16 cellular contexts compared by ENCODE assay signal in genomic region chr6:25640446-25640845, GRCh38. TPM values are rescaled to one million over a fixed set of nuclear protein-coding genes. Genes with fewer than 3 reads are reported as not detected.
DNase-seq lines count a peak whose midpoint lies in the region; TF ChIP-seq lines count a peak whose summit lies in the region.
"Had no signal": no experiment of that assay in that cellular context is flagged by ENCODE, and none has a peak within 500 bp of the region (broad histone marks: within the 10 kb centered on the region; RNA-seq: fewer than 3 reads in every experiment).

No MANE protein-coding gene starts in this region.

- H3K9me3 ChIP-seq in neuronal stem cell (replicated peaks in 1 of 2; ENCODE audit: control insufficient read depth in 2 of 2, insufficient read depth in 1 of 2, low read depth in 1 of 2, low read length in 2 of 2): no peaks in the 10 kb centered on the region
- H3K9me3 ChIP-seq: BE2C had no signal

- H3K4me3 ChIP-seq in neuronal stem cell (ENCODE audit: low read length in 2 of 2): no peak overlapping the region
- H3K4me3 ChIP-seq: GM23338 had no signal

- H3K23ac ChIP-seq in neuronal stem cell (ENCODE audit: low read depth, low read length, poor library complexity): no peak overlapping the region

- no peaks in the 10 kb centered on the region for H3K79me1 ChIP-seq in neuronal stem cell (ENCODE audit: low read depth, low read length)

- no peak overlapping the region for H2AFZ ChIP-seq in neuronal stem cell (ENCODE audit: low read length)
- H2AFZ ChIP-seq: GM23338 had no signal

- H2BK120ac ChIP-seq in neuronal stem cell (ENCODE audit: low read depth, low read length): no peak overlapping the region

- no peak overlapping the region for H4K91ac ChIP-seq in neuronal stem cell (ENCODE audit: low read depth, low read length, poor library complexity)

- H2BK15ac ChIP-seq in neuronal stem cell (ENCODE audit: low read length): no peak overlapping the region

- H3K36me3 ChIP-seq in neuronal stem cell (replicated peaks in 1 of 2; ENCODE audit: control insufficient read depth in 2 of 2, insufficient read depth in 2 of 2, low read length in 2 of 2): no peaks in the 10 kb centered on the region
- H3K36me3 ChIP-seq: BE2C had no signal

- no peak overlapping the region for H3K27ac Mint-ChIP-seq in nephron progenitor cell
- H3K27ac Mint-ChIP-seq: CD4-positive, alpha-beta memory T cell; GM23338 had no signal

- no peaks in the 10 kb centered on the region for H3K9me3 Mint-ChIP-seq in nephron progenitor cell
- H3K9me3 Mint-ChIP-seq: GM23338 had no signal

- no peak overlapping the region for H4K8ac ChIP-seq in neuronal stem cell (ENCODE audit: low read depth, low read length)

- peak; percentile 12 for DNase-seq in NCI-H2029 (lab: John Stamatoyannopoulos, UW)
- no peak for DNase-seq in NCI-H2029 treated with DMSO at 0.1 percent for 48 hours (lab: John Stamatoyannopoulos, UW)
- peak; percentile 85 for DNase-seq in DMS53 (lab: John Stamatoyannopoulos, UW)
- DNase-seq in NCI-H774 (lab: John Stamatoyannopoulos, UW): peak; percentile 22
- no peak for DNase-seq in neuronal stem cell (ENCODE audit: low spot score)
- DNase-seq in nephron progenitor cell: no peak
- DNase-seq in NCI-H1092 (lab: John Stamatoyannopoulos, UW): no peak
- no peak for DNase-seq in RPMI8226
- DNase-seq: 8988T; BE2C; CD4-positive, alpha-beta memory T cell; COR-L47; H7; IMR-90 had no signal

- H3K4me2 ChIP-seq in neuronal stem cell (ENCODE audit: insufficient read depth, low read length, poor library complexity, severe bottlenecking): no peak overlapping the region
- H3K4me2 ChIP-seq: GM23338 had no signal

- H3K27me3 ChIP-seq in neuronal stem cell (ENCODE audit: control insufficient read depth in 3 of 3, insufficient read depth in 3 of 3, low read depth in 1 of 3, low read length in 3 of 3): peaks cover 0 to 27% (median 0%) of the 10 kb centered on the region in 3 experiments
- H3K27me3 ChIP-seq: BE2C had no signal

- no peak overlapping the region for H2AK5ac ChIP-seq in neuronal stem cell (ENCODE audit: low read depth, low read length)

- no peak overlapping the region for H3K27ac ChIP-seq in neuronal stem cell (replicated peaks; ENCODE audit: low read length)
- H3K27ac ChIP-seq: HL-60 had no signal

- peaks cover 14% of the 10 kb centered on the region for H3K27me3 Mint-ChIP-seq in nephron progenitor cell (ENCODE audit: low read depth, poor library complexity)

- peaks cover 0 to 8% of the 10 kb centered on the region in 2 donors for H3K4me1 ChIP-seq in neuronal stem cell (ENCODE audit: control insufficient read depth in 2 of 2, insufficient read depth in 1 of 2, low read depth in 1 of 2, low read length in 2 of 2)

- WGBS in neuronal stem cell (ENCODE audit: extremely low coverage in 2 of 2, insufficient read length in 2 of 2, insufficient replicate concordance in 1 of 2), 2 donors: no CpG with 5 or more reads among the region's 5 CpGs

- no peak overlapping the region for H3K14ac ChIP-seq in neuronal stem cell (ENCODE audit: low read length)

- no peaks in the 10 kb centered on the region for H3K4me1 Mint-ChIP-seq in nephron progenitor cell
- H3K4me1 Mint-ChIP-seq: CD4-positive, alpha-beta memory T cell had no signal

- TF ChIP-seq CTCF in nephron progenitor cell (IDR thresholded peaks at IDR 0.05): no peak

- no peak overlapping the region for H2BK12ac ChIP-seq in neuronal stem cell (ENCODE audit: low read length)

- H3K36me3 Mint-ChIP-seq in nephron progenitor cell (ENCODE audit: low read depth): no peaks in the 10 kb centered on the region
- H3K36me3 Mint-ChIP-seq: CD4-positive, alpha-beta memory T cell had no signal

- peak overlapping the region; percentile 90 for H3K18ac ChIP-seq in neuronal stem cell (ENCODE audit: low read length)

- H3K9ac ChIP-seq in neuronal stem cell (ENCODE audit: low read depth, low read length, poor library complexity): no peak overlapping the region

- H3K4ac ChIP-seq in neuronal stem cell (ENCODE audit: low read length): no peak overlapping the region

- no peak overlapping the region for H3K4me3 Mint-ChIP-seq in nephron progenitor cell
- H3K4me3 Mint-ChIP-seq: CD4-positive, alpha-beta memory T cell; GM23338 had no signal

- H2BK5ac ChIP-seq in neuronal stem cell (ENCODE audit: low read length): no peak overlapping the region

RNA-seq across cellular contexts. Expression of gene SCGN, which starts 11.6 kb away (rescaled TPM):
- 0.03 TPM for polyA plus RNA-seq in neuronal stem cell (2013, experiment 1 of 2)
- not detected for polyA plus RNA-seq in neuronal stem cell (2013, experiment 2 of 2)
- polyA plus RNA-seq: CD4-positive, alpha-beta memory T cell; GM23338; IMR-90 had no signal

Comparison
In these comparisons a context has a peak if more than half of its experiments do, and no peak if none do; other contexts are left out.
1. DNase-seq: peak in NCI-H2029 (single experiment), DMS53 (single experiment) and NCI-H774 (single experiment); none in NCI-H2029 treated with DMSO at 0.1 percent for 48 hours (single experiment), neuronal stem cell (single experiment), nephron progenitor cell (single experiment), NCI-H1092 (single experiment) and RPMI8226 (single experiment).